In the genomic region with DNA sequence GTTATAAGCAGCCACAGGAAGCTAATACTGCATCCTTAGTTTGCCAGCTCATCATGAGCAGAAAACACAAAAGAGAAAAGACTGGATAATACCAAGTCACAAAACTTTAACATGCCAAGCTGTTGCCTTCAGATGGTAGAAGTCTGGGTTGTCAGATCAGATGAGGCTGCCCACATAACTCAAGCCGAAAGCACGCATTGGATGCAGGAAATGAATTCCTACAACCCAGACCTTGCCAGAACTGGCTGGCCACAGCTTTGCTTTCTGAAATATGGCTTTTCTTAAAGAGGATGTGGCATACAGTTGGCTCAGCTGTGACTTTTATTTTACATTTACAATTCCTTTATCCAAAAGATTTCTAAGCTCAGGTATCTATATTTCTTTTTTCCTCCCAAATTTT, we compare ENCODE assay signal across 26 cellular contexts.
DNase-seq lines count a peak whose midpoint lies in the region; ATAC-seq and TF ChIP-seq lines count a peak whose summit lies in the region.
"Had no signal": no experiment of that assay in that cellular context is flagged by ENCODE, and none has a peak within 500 bp of the region (broad histone marks: within the 10 kb centered on the region; RNA-seq: fewer than 3 reads in every experiment).

No MANE protein-coding gene starts in this region.

- 17% methylated on average over 2 of the region's 2 CpGs for WGBS in mammary epithelial cell (ENCODE audit: low coverage, missing lambda C conversion rate)

- H3K9ac ChIP-seq in mammary epithelial cell (ENCODE audit: insufficient read depth, low read length), result no peak overlapping the region

- H3K4me3 Mint-ChIP-seq in MCF 10A (ENCODE audit: unreplicated experiment), result no peak overlapping the region
- no peak overlapping the region for H3K4me3 Mint-ChIP-seq in T-helper 17 cell
- H3K4me3 Mint-ChIP-seq: activated naive CD4-positive, alpha-beta T cell treated with anti-CD3 and anti-CD28 coated beads for 36 hours; B cell; CD8-positive, alpha-beta T cell; effector memory CD8-positive, alpha-beta T cell had no signal

- POLR2A ChIA-PET in MCF 10A (lab: Yijun Ruan, JAX), result interaction anchor here (1.0 to 1.2 kb wide), 2 partner anchors 11 to 64 kb away, joined by 3 read pairs; no protein-coding TSS in a partner anchor

- H3K4me1 ChIP-seq in mammary epithelial cell (ENCODE audit: insufficient read depth, low read length), result no peaks in the 10 kb centered on the region
- H3K4me1 ChIP-seq in uterus, result no peaks in the 10 kb centered on the region
- H3K4me1 ChIP-seq: colonic mucosa, esophagus muscularis mucosa, left ventricle myocardium inferior, right lobe of liver, testis had no signal

- no peaks in the 10 kb centered on the region for H4K20me1 ChIP-seq in mammary epithelial cell (ENCODE audit: insufficient read depth, low read length)

- H3K4me3 ChIP-seq in mammary epithelial cell (replicated peaks in 1 of 3; ENCODE audit: insufficient read depth in 1 of 3, low read depth in 2 of 3, low read length in 3 of 3), result no peak overlapping the region
- no peak overlapping the region for H3K4me3 ChIP-seq in uterus
- H3K4me3 ChIP-seq: colonic mucosa, esophagus muscularis mucosa, left ventricle myocardium inferior, right lobe of liver, testis had no signal

- no peaks in the 10 kb centered on the region for H3K36me3 Mint-ChIP-seq in MCF 10A (ENCODE audit: insufficient read depth, unreplicated experiment)
- peaks cover 2% of the 10 kb centered on the region for H3K36me3 Mint-ChIP-seq in T-helper 17 cell (ENCODE audit: low read depth)
- H3K36me3 Mint-ChIP-seq: CD8-positive, alpha-beta T cell had no signal

- H3K9me3 ChIP-seq in mammary epithelial cell (replicated peaks; ENCODE audit: insufficient read depth, low read length), result no peaks in the 10 kb centered on the region
- H3K9me3 ChIP-seq in T-helper 17 cell (ENCODE audit: control insufficient read depth, low read length, poor library complexity, severe bottlenecking), result no peaks in the 10 kb centered on the region
- H3K9me3 ChIP-seq in uterus, result no peaks in the 10 kb centered on the region
- H3K9me3 ChIP-seq: colonic mucosa, esophagus muscularis mucosa, left ventricle myocardium inferior, right lobe of liver, testis had no signal

- BruUV-seq in mammary epithelial cell (replicated peaks; lab: Mats Ljungman, UMichigan) (no TSS peak), MCF 10A (replicated peaks; lab: Mats Ljungman, UMichigan) (no TSS peak)

- no peak overlapping the region for H3K27ac Mint-ChIP-seq in MCF 10A (ENCODE audit: low read depth, unreplicated experiment)
- peak overlapping the region; percentile 51 for H3K27ac Mint-ChIP-seq in T-helper 17 cell
- H3K27ac Mint-ChIP-seq: activated naive CD4-positive, alpha-beta T cell treated with anti-CD3 and anti-CD28 coated beads for 36 hours; B cell; CD8-positive, alpha-beta T cell; effector memory CD8-positive, alpha-beta T cell had no signal

- DNase-seq in mammary epithelial cell (peak; percentile 36), MCF 10A (ENCODE audit: unreplicated experiment) (no peak), T-helper 17 cell (no peak), fibroblast of peridontal ligament (ENCODE audit: extremely low read depth) (peak; percentile 64), uterus (no peak), RPMI8226 (no peak), T-helper 9 cell (no peak)
- DNase-seq in stimulated activated CD4-positive, alpha-beta T cell treated with anti-CD3 and anti-CD28 coated beads, Interleukin-15, amount 100 ng/mL, for 24 hours, result no peak
- DNase-seq: 8988T; activated CD4-positive, alpha-beta T cell treated with anti-CD3 and anti-CD28 coated beads, Interleukin-2, amount 50 U/mL, for 1 hour; activated naive CD4-positive, alpha-beta T cell treated with anti-CD3 and anti-CD28 coated beads for 36 hours; activated T-cell treated with anti-CD3 and anti-CD28 coated beads, Interleukin-2, amount 50 U/mL, for 48 hours; brain microvascular endothelial cell; CD8-positive, alpha-beta T cell; colonic mucosa; effector memory CD8-positive, alpha-beta T cell; islet precursor cell; left ventricle myocardium inferior; NCI-H446 treated with DMSO at 0.1 percent for 48 hours; OCI-M1; right lobe of liver; stimulated activated naive CD4-positive, alpha-beta T cell; testis had no signal

- H2AFZ ChIP-seq in mammary epithelial cell (ENCODE audit: low read depth, low read length), result no peak overlapping the region

- ATAC-seq in T-helper 17 cell, result no peak
- ATAC-seq: CD8-positive, alpha-beta T cell; effector memory CD8-positive, alpha-beta T cell; right lobe of liver; Right ventricle myocardium inferior had no signal

- no peaks in the 10 kb centered on the region for H3K9me3 Mint-ChIP-seq in MCF 10A (ENCODE audit: unreplicated experiment)
- H3K9me3 Mint-ChIP-seq: activated naive CD4-positive, alpha-beta T cell treated with anti-CD3 and anti-CD28 coated beads for 36 hours; CD8-positive, alpha-beta T cell; effector memory CD8-positive, alpha-beta T cell had no signal

- intact Hi-C loops in mammary epithelial cell (cut with micrococcal nuclease), result no loop called here
- intact Hi-C loops in MCF 10A (cut with micrococcal nuclease), result no loop called here
- intact Hi-C loops in uterus (cut with DNase I; ENCODE audit: low total_unique reads), result no loop called here

- H3K27ac ChIP-seq in mammary epithelial cell (ENCODE audit: insufficient read depth, low read depth, low read length), result no peak overlapping the region
- no peak overlapping the region for H3K27ac ChIP-seq in uterus
- H3K27ac ChIP-seq: brain microvascular endothelial cell, colonic mucosa, esophagus muscularis mucosa, left ventricle myocardium inferior, right lobe of liver, testis had no signal

- no peak overlapping the region for H3K4me2 ChIP-seq in mammary epithelial cell (ENCODE audit: insufficient read depth, low read depth, low read length)

- H3K4me1 Mint-ChIP-seq in MCF 10A (ENCODE audit: insufficient read depth, unreplicated experiment), result no peaks in the 10 kb centered on the region
- H3K4me1 Mint-ChIP-seq in T-helper 17 cell, result peaks cover 2% of the 10 kb centered on the region
- H3K4me1 Mint-ChIP-seq: B cell had no signal

- TF ChIP-seq CTCF in mammary epithelial cell (conservative IDR thresholded peaks at IDR 0.05 in 1 of 2, IDR thresholded peaks at IDR 0.05 in 1 of 2; ENCODE audit: extremely low read depth in 1 of 2, insufficient read depth in 1 of 2, low read depth in 1 of 2, low read length in 2 of 2) (no peak), MCF 10A (IDR thresholded peaks at IDR 0.05; ENCODE audit: unreplicated experiment) (no peak), uterus (IDR thresholded peaks at IDR 0.05) (no peak)

- dilution Hi-C loops in mammary epithelial cell (cut with HindIII; ENCODE audit: low sequenced_read_pairs), result loop anchor here (5.0 kb wide), 1 partner anchor 103 kb away; no protein-coding TSS in a partner anchor

- H3K36me3 ChIP-seq in mammary epithelial cell (ENCODE audit: insufficient read depth, low read length) (no peaks in the 10 kb centered on the region), uterus (no peaks in the 10 kb centered on the region)
- H3K36me3 ChIP-seq: brain microvascular endothelial cell, colonic mucosa, esophagus muscularis mucosa, left ventricle myocardium inferior, right lobe of liver had no signal

- in situ Hi-C loops in mammary epithelial cell (cut with MboI; ENCODE audit: low sequenced_read_pairs in 2 of 2), result no loop called here

- no peaks in the 10 kb centered on the region for H3K27me3 ChIP-seq in mammary epithelial cell (ENCODE audit: insufficient read depth, low read length)
- no peaks in the 10 kb centered on the region for H3K27me3 ChIP-seq in uterus
- H3K27me3 ChIP-seq: brain microvascular endothelial cell, colonic mucosa, right lobe of liver, testis had no signal

- H3K27me3 Mint-ChIP-seq in MCF 10A (ENCODE audit: insufficient read depth, unreplicated experiment) (peaks cover 52% of the 10 kb centered on the region), T-helper 17 cell (peaks cover 51% of the 10 kb centered on the region)

- CTCF ChIA-PET in mammary epithelial cell (lab: Charles Lee; ENCODE audit: low non-redundant PET) (no interaction called here), MCF 10A (lab: Yijun Ruan, JAX) (no interaction called here)

- H3K79me2 ChIP-seq in mammary epithelial cell (ENCODE audit: insufficient read depth, low read length), result no peaks in the 10 kb centered on the region

- no peak for TF ChIP-seq POLR2A in uterus (IDR thresholded peaks at IDR 0.05)

Comparison
In these comparisons a context has a peak if more than half of its experiments do, and no peak if none do; other contexts are left out.
1. DNase-seq: peak in mammary epithelial cell (single experiment) and fibroblast of peridontal ligament (single experiment); none in MCF 10A (single experiment), T-helper 17 cell (0 of 3), uterus (0 of 2), RPMI8226 (single experiment), T-helper 9 cell (single experiment) and stimulated activated CD4-positive, alpha-beta T cell treated with anti-CD3 and anti-CD28 coated beads, Interleukin-15, amount 100 ng/mL, for 24 hours (single experiment).